Comparison of ENCODE assay signal across 8 cellular contexts in genomic region chr1:21764615-21765423, GRCh38. TPM values are rescaled to one million over a fixed set of nuclear protein-coding genes. Genes with fewer than 3 reads are reported as not detected.
DNase-seq lines count a peak whose midpoint lies in the region; ATAC-seq and TF ChIP-seq lines count a peak whose summit lies in the region.

No MANE protein-coding gene starts in this region.

- H3K9me2 ChIP-seq in Karpas-422 (replicated peaks; ENCODE audit: insufficient read depth, low read length): no peaks in the 10 kb centered on the region

- TF ChIP-seq CTCF in astrocyte of the cerebellum (IDR thresholded peaks at IDR 0.05; ENCODE audit: low read depth, low read length, missing control alignments): no peak
- no peak for TF ChIP-seq CTCF in lower lobe of right lung (IDR thresholded peaks at IDR 0.05)

- intact Hi-C loops in lower lobe of right lung (cut with DNase I): no loop called here

- peaks cover 98% of the 10 kb centered on the region for H3K79me2 ChIP-seq in Karpas-422 (ENCODE audit: low read length)

- H2AFZ ChIP-seq in Karpas-422 (ENCODE audit: low read length): no peak overlapping the region

- H3K4me1 ChIP-seq in Karpas-422 (ENCODE audit: low read length) (peaks cover 68% of the 10 kb centered on the region), lower lobe of right lung (peaks cover 74% of the 10 kb centered on the region)

- peak overlapping the region; percentile 85 for H3K27ac ChIP-seq in Karpas-422 (ENCODE audit: low read length)
- H3K27ac ChIP-seq in lower lobe of right lung: peak overlapping the region; percentile 33

- H3K9me3 ChIP-seq in Karpas-422 (ENCODE audit: low read length): no peaks in the 10 kb centered on the region
- H3K9me3 ChIP-seq in lower lobe of right lung: no peaks in the 10 kb centered on the region

- ATAC-seq in lower lobe of right lung: peak; percentile 61 to 74
- no peak for ATAC-seq in HG03439 (IDR thresholded peaks at IDR 0.05; ENCODE audit: unreplicated experiment)

- H3K27me3 ChIP-seq in Karpas-422 (ENCODE audit: low read length) (no peaks in the 10 kb centered on the region), lower lobe of right lung (ENCODE audit: low read depth) (no peaks in the 10 kb centered on the region)

- H3K4me3 ChIP-seq in Karpas-422 (ENCODE audit: low read length) (no peak overlapping the region), astrocyte of the cerebellum (ENCODE audit: low read depth, low read length) (no peak overlapping the region), lower lobe of right lung (no peak overlapping the region)

- DNase-seq in DMS 273 (lab: John Stamatoyannopoulos, UW; ENCODE audit: unreplicated experiment): peak; percentile 63
- DNase-seq in Karpas-422: no peak
- peak; percentile 92 for DNase-seq in astrocyte of the cerebellum (ENCODE audit: low read depth)
- no peak for DNase-seq in lower lobe of right lung
- no peak for DNase-seq in Ammon's horn (ENCODE audit: low spot score)
- DNase-seq in stimulated activated CD8-positive, alpha-beta memory T cell treated with anti-CD3 and anti-CD28 coated beads, Interleukin-4, amount 100 ng/mL, for 48 hours: no peak
- no peak for DNase-seq in NAMALWA (ENCODE audit: low spot score)

- H3K36me3 ChIP-seq in Karpas-422 (ENCODE audit: insufficient read depth, low read length) (no peaks in the 10 kb centered on the region), lower lobe of right lung (peaks cover 5% of the 10 kb centered on the region)

- in situ Hi-C loops in astrocyte of the cerebellum (cut with HindIII; ENCODE audit: low sequenced_read_pairs): no loop called here

- H3K4me2 ChIP-seq in Karpas-422 (ENCODE audit: low read depth, low read length, poor library complexity, severe bottlenecking): peak overlapping the region; percentile 60

- H3K9ac ChIP-seq in Karpas-422 (ENCODE audit: low read length): peak overlapping the region; percentile 15; the same call in 1 of the 2 replicates

- H4K20me1 ChIP-seq in Karpas-422 (ENCODE audit: insufficient read depth, low read depth, low read length): peaks cover 3% of the 10 kb centered on the region; the same call in 1 of the 2 replicates

RNA-seq across cellular contexts. Expression of gene USP48, which starts 18.1 kb away (rescaled TPM):
- total RNA-seq in Karpas-422 (2014; rRNA removed; shearing (Covaris generic); ENCODE audit: low replicate concordance): 26.3 and 35.1 TPM in 2 replicates
- total RNA-seq in lower lobe of right lung: 61.9 TPM

RNA-seq across cellular contexts. Expression of gene LDLRAD2, which starts 47.2 kb away (rescaled TPM):
- total RNA-seq in Karpas-422 (2014; rRNA removed; shearing (Covaris generic); ENCODE audit: low replicate concordance): not detected in 2 replicates
- total RNA-seq in lower lobe of right lung: 0.32 TPM

Comparison
In these comparisons a context has a peak if more than half of its experiments do, and no peak if none do; other contexts are left out.
1. DNase-seq: peak in DMS 273 (single experiment) and astrocyte of the cerebellum (single experiment); none in Karpas-422 (single experiment), lower lobe of right lung (single experiment), Ammon's horn (single experiment), stimulated activated CD8-positive, alpha-beta memory T cell treated with anti-CD3 and anti-CD28 coated beads, Interleukin-4, amount 100 ng/mL, for 48 hours (single experiment) and NAMALWA (single experiment).